ENCODE assay signal across 8 cellular contexts in the genomic region with DNA sequence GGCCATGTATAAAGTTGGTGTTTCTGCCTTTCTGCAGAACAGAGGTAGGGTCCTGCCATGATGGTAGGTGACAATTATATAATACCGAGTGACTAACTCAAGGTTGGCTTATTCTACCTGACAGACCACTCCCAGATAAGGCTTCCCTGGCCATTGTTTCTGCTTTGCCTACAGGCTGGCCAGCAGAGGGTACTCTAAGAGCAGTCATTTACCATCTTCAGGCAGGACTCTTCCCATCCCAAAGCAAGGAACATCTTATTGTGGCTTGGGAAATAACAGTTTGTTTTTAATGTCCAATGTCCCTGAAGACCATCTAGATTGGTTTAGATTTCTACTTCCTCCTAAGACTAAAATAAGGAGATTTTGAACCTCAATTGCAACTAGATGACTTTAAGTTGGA.
DNase-seq lines count a peak whose midpoint lies in the region; ATAC-seq and TF ChIP-seq lines count a peak whose summit lies in the region.

No MANE protein-coding gene starts in this region.

- H3K36me3 ChIP-seq in BJ (ENCODE audit: control insufficient read depth, insufficient read depth, low read length) = no peaks in the 10 kb centered on the region
- H3K36me3 ChIP-seq in H7 (replicated peaks; ENCODE audit: control insufficient read depth, insufficient read depth, low read length) = no peaks in the 10 kb centered on the region

- ATAC-seq in GM19035 (IDR thresholded peaks at IDR 0.05; ENCODE audit: unreplicated experiment) (no peak), GM18870 (IDR thresholded peaks at IDR 0.05; ENCODE audit: unreplicated experiment) (no peak)

- intact Hi-C loops in posterior cingulate gyrus (cut with DNase I) = no loop called here

- TF ChIP-seq CTCF in BJ (IDR thresholded peaks at IDR 0.05; ENCODE audit: insufficient read depth, low read depth, low read length) = peak; percentile 51

- CTCF ChIA-PET in BJ (lab: Yijun Ruan, JAX) = interaction anchor here (0.7 to 1.8 kb wide), 3 partner anchors 11 to 34 kb away, joined by 3 to 9 read pairs (median 3); no protein-coding TSS in a partner anchor

- POLR2A ChIA-PET in BJ (lab: Charles Lee) = no interaction called here

- DNase-seq in BJ (ENCODE audit: low read depth) (no peak), H7 (peak; percentile 47), RPMI7951 (ENCODE audit: low read depth) (peak; percentile 29), iPS-NIHi11 (ENCODE audit: low spot score) (peak; percentile 68), HUDEP-2 (lab: John Stamatoyannopoulos, UW; ENCODE audit: unreplicated experiment in 76 of 76) (no peak), posterior cingulate gyrus (no peak)

- H3K4me3 ChIP-seq in BJ (ENCODE audit: low read depth, low read length) = no peak overlapping the region
- H3K4me3 ChIP-seq in H7 (ENCODE audit: insufficient read depth, low read depth, low read length) = no peak overlapping the region

- H3K27me3 ChIP-seq in BJ (ENCODE audit: control insufficient read depth, insufficient read depth, low read length) (peaks cover 34% of the 10 kb centered on the region), H7 (ENCODE audit: control insufficient read depth, insufficient read depth, low read length) (no peaks in the 10 kb centered on the region)

Comparison
In these comparisons a context has a peak if more than half of its experiments do, and no peak if none do; other contexts are left out.
1. DNase-seq: peak in H7 (single experiment), RPMI7951 (single experiment) and iPS-NIHi11 (single experiment); none in BJ (single experiment), HUDEP-2 (0 of 76) and posterior cingulate gyrus (0 of 10).